Comparison of ENCODE assay signal across 8 cellular contexts in genomic region chr22:37658133-37659065, GRCh38. TPM values are rescaled to one million over a fixed set of nuclear protein-coding genes. Genes with fewer than 3 reads are reported as not detected.
DNase-seq lines count a peak whose midpoint lies in the region; ATAC-seq, FAIRE-seq and TF ChIP-seq lines count a peak whose summit lies in the region.

TSS of gene PDXP (plus strand) at chr22:37658723. CDS start at chr22:37658783, 60 bp downstream.

- DNase-seq in EL (peak; percentile 100), H54 (ENCODE audit: insufficient read length, low spot score) (peak; percentile 97), fibroblast of pulmonary artery (ENCODE audit: low read depth) (peak; percentile 100)
- peak; percentile 97 for DNase-seq in activated T-helper 9 cell treated with anti-CD3 and anti-CD28 coated beads, Interleukin-2, amount 50 U/mL, for 16 hours (ENCODE audit: low read depth)
- peak; percentile 99 for DNase-seq in natural killer cell treated with Interleukin-12 subunit alpha and Interleukin-12 subunit beta and Interleukin-15 and Interleukin-18, amount 100 ng/mL, for 72 hours (ENCODE audit: low spot score)
- DNase-seq in stimulated activated naive CD8-positive, alpha-beta T cell treated with anti-CD3 and anti-CD28 coated beads, Interleukin-15, Interleukin-2, amounts not matched to agents 100 U/mL and 50 U/mL, for 24 hours: peak; percentile 99

- TF ChIP-seq CTCF in Loucy (conservative IDR thresholded peaks at IDR 0.05; ENCODE audit: low read length) (no peak), fibroblast of pulmonary artery (IDR thresholded peaks at IDR 0.05; ENCODE audit: low read length, missing control alignments) (no peak)

- H3K9ac ChIP-seq in Loucy (ENCODE audit: low read depth, low read length, poor library complexity, severe bottlenecking): peak within 1 kb of the TSS; percentile 78

- H3K9me3 ChIP-seq in Loucy (ENCODE audit: insufficient read depth, low read depth, low read length): no peaks in the 10 kb centered on the region

- no peaks in the 10 kb centered on the region for H3K36me3 Mint-ChIP-seq in natural killer cell treated with Interleukin-12 subunit alpha and Interleukin-12 subunit beta and Interleukin-15 and Interleukin-18, amount 100 ng/mL, for 72 hours

- peak within 1 kb of the TSS; percentile 76 for H2AFZ ChIP-seq in Loucy (ENCODE audit: low read length)

- no peaks in the 10 kb centered on the region for H3K9me3 Mint-ChIP-seq in natural killer cell treated with Interleukin-12 subunit alpha and Interleukin-12 subunit beta and Interleukin-15 and Interleukin-18, amount 100 ng/mL, for 72 hours

- TF ChIP-seq POLR2A in H54 (IDR thresholded peaks at IDR 0.05; ENCODE audit: low read depth, low read length) (peak; percentile 70), Raji (IDR thresholded peaks at IDR 0.05; ENCODE audit: insufficient read depth, low read depth, low read length) (peak; percentile 71)

- H3K4me1 ChIP-seq in Loucy (ENCODE audit: insufficient read depth, low read length, poor library complexity, severe bottlenecking): peaks cover 37% of the 10 kb centered on the region

- H3K4me2 ChIP-seq in Loucy (ENCODE audit: low read depth, low read length, poor library complexity, severe bottlenecking): peak within 1 kb of the TSS; percentile 95

- peak within 1 kb of the TSS; percentile 73 for H3K4me3 ChIP-seq in Loucy (ENCODE audit: low read length, poor library complexity, severe bottlenecking)
- H3K4me3 ChIP-seq in fibroblast of pulmonary artery (replicated peaks; ENCODE audit: low read depth, low read length): peak within 1 kb of the TSS; percentile 64

- no peaks in the 10 kb centered on the region for H3K27me3 ChIP-seq in Loucy (ENCODE audit: insufficient read depth, low read length, poor library complexity, severe bottlenecking)

- H3F3A ChIP-seq in Loucy (ENCODE audit: low read depth): no peaks in the 10 kb centered on the region

- H3K27me3 Mint-ChIP-seq in natural killer cell treated with Interleukin-12 subunit alpha and Interleukin-12 subunit beta and Interleukin-15 and Interleukin-18, amount 100 ng/mL, for 72 hours: no peaks in the 10 kb centered on the region

- H3K9me2 ChIP-seq in Loucy (replicated peaks; ENCODE audit: low read depth, low read length): no peaks in the 10 kb centered on the region

- H3K36me3 ChIP-seq in Loucy (ENCODE audit: insufficient read depth, low read length): peaks cover under 1% of the 10 kb centered on the region; the same call in 1 of the 2 replicates

- H3K4me3 Mint-ChIP-seq in natural killer cell treated with Interleukin-12 subunit alpha and Interleukin-12 subunit beta and Interleukin-15 and Interleukin-18, amount 100 ng/mL, for 72 hours: peak within 1 kb of the TSS; percentile 91

- peaks cover 48% of the 10 kb centered on the region for H3K79me2 ChIP-seq in Loucy (ENCODE audit: insufficient read depth, low read length)

- H3K27ac Mint-ChIP-seq in natural killer cell treated with Interleukin-12 subunit alpha and Interleukin-12 subunit beta and Interleukin-15 and Interleukin-18, amount 100 ng/mL, for 72 hours: peak within 1 kb of the TSS; percentile 77 to 95

- ATAC-seq in natural killer cell treated with Interleukin-12 subunit alpha and Interleukin-12 subunit beta and Interleukin-15 and Interleukin-18, amount 100 ng/mL, for 72 hours: peak; percentile 96 to 98
- ATAC-seq in stimulated activated naive CD8-positive, alpha-beta T cell treated with anti-CD3 and anti-CD28 coated beads, Interleukin-15, Interleukin-2, amounts not matched to agents 100 U/mL and 50 U/mL, for 24 hours: peak; percentile 98

- H4K20me1 ChIP-seq in Loucy (ENCODE audit: insufficient read depth, low read length, poor library complexity, severe bottlenecking): peaks cover 37% of the 10 kb centered on the region

- H3K4me1 Mint-ChIP-seq in natural killer cell treated with Interleukin-12 subunit alpha and Interleukin-12 subunit beta and Interleukin-15 and Interleukin-18, amount 100 ng/mL, for 72 hours (ENCODE audit: low read depth in 2 of 2): peaks cover 40% of the 10 kb centered on the region in 2 donors

- peak; percentile 61 for FAIRE-seq in H54 (lab: Jason Lieb, UNC)

RNA-seq across cellular contexts. Expression of gene PDXP, which starts in this region (rescaled TPM):
- 10 to 100 TPM; 43.9 to 58.4 TPM for total RNA-seq in natural killer cell treated with Interleukin-12 subunit alpha and Interleukin-12 subunit beta and Interleukin-15 and Interleukin-18, amount 100 ng/mL, for 72 hours

Comparison
In these comparisons a context has a peak if more than half of its experiments do, and no peak if none do; other contexts are left out.
1. Peak in every context shown above with its lines: DNase-seq, ATAC-seq and H3K4me3 ChIP-seq.